29 cellular contexts compared by ENCODE assay signal in genomic region chr18:79223431-79223830, GRCh38.
"Had no signal": no experiment of that assay in that cellular context is flagged by ENCODE, and none has a peak within 500 bp of the region (broad histone marks: within the 10 kb centered on the region; RNA-seq: fewer than 3 reads in every experiment).

No MANE protein-coding gene starts in this region.

- H3K36me3 Mint-ChIP-seq: natural killer cell had no signal

- H3K27ac ChIP-seq: adrenal gland, body of pancreas, epithelial cell of prostate, esophagus squamous epithelium, left ventricle myocardium inferior, neural progenitor cell, right atrium auricular region had no signal

- H2AFZ ChIP-seq: neural progenitor cell had no signal

- H3K36me3 ChIP-seq: adrenal gland, left ventricle myocardium inferior, neural progenitor cell, right atrium auricular region had no signal

- FAIRE-seq: islet of Langerhans had no signal

- H3K27me3 ChIP-seq: adrenal gland, body of pancreas, esophagus squamous epithelium, neural progenitor cell, right atrium auricular region had no signal

- H3K9ac ChIP-seq: neural progenitor cell had no signal

- H3K4me2 ChIP-seq: neural progenitor cell, smooth muscle cell had no signal

- DNase-seq: activated CD4-positive, alpha-beta T cell treated with anti-CD3 and anti-CD28 coated beads for 4 hours; activated CD4-positive, alpha-beta T cell treated with anti-CD3 and anti-CD28 coated beads, Interleukin-2, amount 50 U/mL, for 48 hours; activated CD8-positive, alpha-beta memory T cell treated with anti-CD3 and anti-CD28 coated beads for 24 hours; activated effector memory CD4-positive, alpha-beta T cell treated with anti-CD3 and anti-CD28 coated beads, Interleukin-2, amount 50 U/mL, for 16 hours; activated naive CD4-positive, alpha-beta T cell treated with anti-CD3 and anti-CD28 coated beads for 36 hours; activated naive CD8-positive, alpha-beta T cell treated with anti-CD3 and anti-CD28 coated beads for 36 hours; adrenal gland; aorta; body of pancreas; dermis blood vessel endothelial cell; effector CD4-positive, alpha-beta T cell; esophagus squamous epithelium; left ventricle myocardium inferior; mesendoderm; natural killer cell; occipital lobe; stimulated activated CD4-positive, alpha-beta T cell treated with anti-CD3 and anti-CD28 coated beads, Interleukin-1b, Interleukin-23, amount 100 ng/mL, for 48 hours; stimulated activated CD4-positive, alpha-beta T cell treated with anti-CD3 and anti-CD28 coated beads, Interleukin-4, amount 100 ng/mL, for 4 hours; stimulated activated CD8-positive, alpha-beta memory T cell treated with anti-CD3 and anti-CD28 coated beads, Interleukin-4, amount 100 ng/mL, for 48 hours; stimulated activated naive CD8-positive, alpha-beta T cell treated with anti-CD3 and anti-CD28 coated beads, Interleukin-15, amount 100 ng/mL, for 72 hours; substantia nigra had no signal

- H3K9me3 Mint-ChIP-seq: activated naive CD4-positive, alpha-beta T cell treated with anti-CD3 and anti-CD28 coated beads for 36 hours; activated naive CD8-positive, alpha-beta T cell treated with anti-CD3 and anti-CD28 coated beads for 36 hours; natural killer cell; neural progenitor cell; stimulated activated memory B cell treated with anti-CD40 and anti-IgM and Interleukin-4, amounts not matched to agents 10 μg/mL and 1 μg/mL and 100 μg/mL, for 72 hours; stimulated activated naive CD8-positive, alpha-beta T cell treated with anti-CD3 and anti-CD28 coated beads, Interleukin-15, amount 100 ng/mL, for 72 hours; type B pancreatic cell had no signal

- H3K4me3 Mint-ChIP-seq: activated naive CD4-positive, alpha-beta T cell treated with anti-CD3 and anti-CD28 coated beads for 36 hours; activated naive CD8-positive, alpha-beta T cell treated with anti-CD3 and anti-CD28 coated beads for 36 hours; natural killer cell; neural progenitor cell; stimulated activated memory B cell treated with anti-CD40 and anti-IgM and Interleukin-4, amounts not matched to agents 10 μg/mL and 1 μg/mL and 100 μg/mL, for 72 hours; stimulated activated naive CD8-positive, alpha-beta T cell treated with anti-CD3 and anti-CD28 coated beads, Interleukin-15, amount 100 ng/mL, for 72 hours; type B pancreatic cell had no signal

- H3K4me1 Mint-ChIP-seq: activated naive CD8-positive, alpha-beta T cell treated with anti-CD3 and anti-CD28 coated beads for 36 hours; neural progenitor cell; stimulated activated naive CD8-positive, alpha-beta T cell treated with anti-CD3 and anti-CD28 coated beads, Interleukin-15, amount 100 ng/mL, for 72 hours had no signal

- ATAC-seq: body of pancreas; natural killer cell; stimulated activated memory B cell treated with anti-CD40 and anti-IgM and Interleukin-4, amounts not matched to agents 10 μg/mL and 1 μg/mL and 100 μg/mL, for 72 hours; stimulated activated naive CD8-positive, alpha-beta T cell treated with anti-CD3 and anti-CD28 coated beads, Interleukin-15, amount 100 ng/mL, for 72 hours had no signal

- H3K9me3 ChIP-seq: adrenal gland, body of pancreas, esophagus squamous epithelium, left ventricle myocardium inferior, right atrium auricular region had no signal

- H3K4me1 ChIP-seq: adrenal gland, body of pancreas, esophagus squamous epithelium, neural progenitor cell had no signal

- H3K4me3 ChIP-seq: adrenal gland, body of pancreas, esophagus squamous epithelium, left ventricle myocardium inferior, lung, neural progenitor cell, right atrium auricular region, smooth muscle cell had no signal

- H3K27ac Mint-ChIP-seq: activated naive CD4-positive, alpha-beta T cell treated with anti-CD3 and anti-CD28 coated beads for 36 hours; activated naive CD8-positive, alpha-beta T cell treated with anti-CD3 and anti-CD28 coated beads for 36 hours; natural killer cell; neural progenitor cell; stimulated activated memory B cell treated with anti-CD40 and anti-IgM and Interleukin-4, amounts not matched to agents 10 μg/mL and 1 μg/mL and 100 μg/mL, for 72 hours; type B pancreatic cell had no signal

- H3K27me3 Mint-ChIP-seq: activated naive CD8-positive, alpha-beta T cell treated with anti-CD3 and anti-CD28 coated beads for 36 hours; stimulated activated memory B cell treated with anti-CD40 and anti-IgM and Interleukin-4, amounts not matched to agents 10 μg/mL and 1 μg/mL and 100 μg/mL, for 72 hours; stimulated activated naive CD8-positive, alpha-beta T cell treated with anti-CD3 and anti-CD28 coated beads, Interleukin-15, amount 100 ng/mL, for 72 hours; type B pancreatic cell had no signal
